In genomic region chr21:36747114-36747814, GRCh38 we compare ENCODE assay signal across 10 cellular contexts. TPM values are rescaled to one million over a fixed set of nuclear protein-coding genes. Genes with fewer than 3 reads are reported as not detected.
A peak's percentile ranks its signal among the peaks of the same experiment; 100 is the strongest.
DNase-seq lines count a peak whose midpoint lies in the region; ATAC-seq lines count a peak whose summit lies in the region.
"Had no signal": no experiment of that assay in that cellular context is flagged by ENCODE, and none has a peak within 500 bp of the region (broad histone marks: within the 10 kb centered on the region; RNA-seq: fewer than 3 reads in every experiment).

No MANE protein-coding gene starts in this region.

- ATAC-seq in activated naive CD8-positive, alpha-beta T cell treated with anti-CD3 and anti-CD28 coated beads, Interleukin-2, amount 10 ng/mL, durations not matched to agents 7 days and 5 days (ENCODE audit: low read depth): peak; percentile 37
- no peak for ATAC-seq in GM18868 (IDR thresholded peaks at IDR 0.05; ENCODE audit: unreplicated experiment)

- peaks cover 47% of the 10 kb centered on the region for H3K27me3 Mint-ChIP-seq in activated naive CD8-positive, alpha-beta T cell treated with anti-CD3 and anti-CD28 coated beads, Interleukin-2, amount 10 ng/mL, durations not matched to agents 7 days and 5 days

- H3K36me3 ChIP-seq in iPS-18a (ENCODE audit: control insufficient read depth, low read depth, low read length): no peaks in the 10 kb centered on the region

- H3K27ac ChIP-seq in iPS-18a (ENCODE audit: low read length): no peak overlapping the region
- H3K27ac ChIP-seq: BLaER1 treated with 17β-estradiol and CSF1 and Interleukin-3, amounts not matched to agents 10 nM and 100 nM; SK-N-MC had no signal

- DNase-seq in NCI-H2227 (lab: John Stamatoyannopoulos, UW; ENCODE audit: unreplicated experiment) (peak; percentile 56), NCI-H2227 treated with DMSO at 0.1 percent for 48 hours (lab: John Stamatoyannopoulos, UW) (no peak), epidermal melanocyte (ENCODE audit: insufficient read length, low spot score) (no peak), CD1c-positive myeloid dendritic cell (ENCODE audit: extremely low spot score) (no peak)
- DNase-seq in activated naive CD8-positive, alpha-beta T cell treated with anti-CD3 and anti-CD28 coated beads, Interleukin-2, amount 10 ng/mL, durations not matched to agents 7 days and 5 days: no peak
- peak; percentile 25 for DNase-seq in stimulated activated CD8-positive, alpha-beta memory T cell treated with anti-CD3 and anti-CD28 coated beads, Interleukin-4, amount 100 ng/mL, for 48 hours

- H3K27ac Mint-ChIP-seq in activated naive CD8-positive, alpha-beta T cell treated with anti-CD3 and anti-CD28 coated beads, Interleukin-2, amount 10 ng/mL, durations not matched to agents 7 days and 5 days: no peak overlapping the region

- no peaks in the 10 kb centered on the region for H3K9me3 ChIP-seq in iPS-18a (ENCODE audit: control insufficient read depth, low read depth, low read length)

- POLR2A ChIA-PET in activated naive CD8-positive, alpha-beta T cell treated with anti-CD3 and anti-CD28 coated beads, Interleukin-2, amount 10 ng/mL, durations not matched to agents 7 days and 5 days (lab: Charles Lee): no interaction called here

- H3K4me3 ChIP-seq in iPS-18a (ENCODE audit: low read length): peak overlapping the region; percentile 46
- H3K4me3 ChIP-seq: BLaER1 treated with 17β-estradiol and CSF1 and Interleukin-3, amounts not matched to agents 10 nM and 100 nM; SK-N-MC had no signal

- no peaks in the 10 kb centered on the region for H3K9me3 Mint-ChIP-seq in activated naive CD8-positive, alpha-beta T cell treated with anti-CD3 and anti-CD28 coated beads, Interleukin-2, amount 10 ng/mL, durations not matched to agents 7 days and 5 days

- peaks cover 39% of the 10 kb centered on the region for H3K4me1 ChIP-seq in iPS-18a (ENCODE audit: control insufficient read depth, low read depth, low read length)

- H3K36me3 Mint-ChIP-seq in activated naive CD8-positive, alpha-beta T cell treated with anti-CD3 and anti-CD28 coated beads, Interleukin-2, amount 10 ng/mL, durations not matched to agents 7 days and 5 days: no peaks in the 10 kb centered on the region

- no peak overlapping the region for H3K9ac ChIP-seq in iPS-18a (ENCODE audit: low read length)
- H3K9ac ChIP-seq: BLaER1 treated with 17β-estradiol and CSF1 and Interleukin-3, amounts not matched to agents 10 nM and 100 nM had no signal

- peaks cover 2% of the 10 kb centered on the region for H3K4me1 Mint-ChIP-seq in activated naive CD8-positive, alpha-beta T cell treated with anti-CD3 and anti-CD28 coated beads, Interleukin-2, amount 10 ng/mL, durations not matched to agents 7 days and 5 days

- peak overlapping the region; percentile 29 for H3K4me3 Mint-ChIP-seq in activated naive CD8-positive, alpha-beta T cell treated with anti-CD3 and anti-CD28 coated beads, Interleukin-2, amount 10 ng/mL, durations not matched to agents 7 days and 5 days

- H3K27me3 ChIP-seq in iPS-18a (ENCODE audit: control insufficient read depth, insufficient read depth, low read length): peaks cover 37% of the 10 kb centered on the region

RNA-seq across cellular contexts. Expression of gene SIM2, which starts 48.3 kb away (rescaled TPM):
- not detected for total RNA-seq in activated naive CD8-positive, alpha-beta T cell treated with anti-CD3 and anti-CD28 coated beads, Interleukin-2, amount 10 ng/mL, durations not matched to agents 7 days and 5 days

Comparison
In these comparisons a context has a peak if more than half of its experiments do, and no peak if none do; other contexts are left out.
1. DNase-seq: peak in NCI-H2227 (single experiment) and stimulated activated CD8-positive, alpha-beta memory T cell treated with anti-CD3 and anti-CD28 coated beads, Interleukin-4, amount 100 ng/mL, for 48 hours (single experiment); none in NCI-H2227 treated with DMSO at 0.1 percent for 48 hours (single experiment), activated naive CD8-positive, alpha-beta T cell treated with anti-CD3 and anti-CD28 coated beads, Interleukin-2, amount 10 ng/mL, durations not matched to agents 7 days and 5 days (single experiment), epidermal melanocyte (single experiment) and CD1c-positive myeloid dendritic cell (single experiment).